ENCODE assay signal across 8 cellular contexts in the genomic region with DNA sequence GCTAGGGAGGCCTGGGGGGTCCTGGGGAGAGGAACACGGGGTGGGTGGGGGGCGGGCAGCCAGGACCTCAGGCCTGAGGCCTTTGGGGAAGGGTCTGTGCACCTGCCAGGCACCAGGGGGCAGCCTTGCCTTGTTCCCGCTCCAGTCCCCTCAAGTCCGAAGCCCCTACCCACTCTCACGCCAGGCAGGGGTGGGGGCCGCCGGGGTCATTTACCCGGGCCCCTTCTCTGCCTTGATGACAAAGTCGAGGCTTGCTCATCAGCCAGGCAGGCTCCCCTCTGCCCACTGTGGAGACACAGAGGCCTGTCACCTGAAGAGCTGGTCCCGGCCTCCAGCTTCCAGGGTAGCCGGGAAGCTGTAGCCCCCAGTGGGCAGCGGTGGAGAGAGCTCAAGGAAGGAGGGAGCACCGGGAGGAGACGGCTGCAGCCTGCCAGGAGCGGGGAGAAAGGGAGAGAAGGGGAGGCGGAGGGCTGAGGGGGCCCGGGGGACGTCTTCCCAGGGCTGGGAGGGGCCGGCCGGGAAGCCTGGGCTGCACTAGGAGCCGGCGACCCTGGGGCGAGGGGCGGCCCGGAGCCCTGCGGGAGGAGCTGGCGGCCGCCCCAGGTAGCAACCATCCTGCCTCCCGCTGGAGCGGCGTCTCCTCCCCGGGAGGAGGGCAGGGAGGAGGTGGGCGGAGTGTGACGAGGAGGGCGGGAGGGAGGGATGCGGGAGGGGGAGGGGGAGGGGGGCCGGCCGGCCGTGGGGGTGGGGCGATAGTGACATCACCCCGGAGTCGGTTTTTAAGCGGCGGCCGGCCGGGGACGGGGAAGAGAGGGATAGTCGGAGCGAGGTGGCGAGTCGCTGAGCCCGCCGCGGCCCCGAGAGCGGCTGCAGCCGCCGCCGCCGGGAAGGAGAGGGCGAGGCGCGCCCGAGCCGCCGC. TPM values are rescaled to one million over a fixed set of nuclear protein-coding genes. Genes with fewer than 3 reads are reported as not detected.
DNase-seq lines count a peak whose midpoint lies in the region; ATAC-seq, FAIRE-seq and TF ChIP-seq lines count a peak whose summit lies in the region.

A gene (plus strand): TSS at position 806 of the 919 bp plus-strand sequence. CDS start 649 bp downstream, outside the sequence.

- intact Hi-C loops in kidney (cut with DNase I): no loop called here

- H2AFZ ChIP-seq in DND-41 (ENCODE audit: low read depth, low read length) (no peak within 1 kb of the TSS), KMS-11 (ENCODE audit: low read depth) (no peak within 1 kb of the TSS)

- peak; percentile 72 for ATAC-seq in DND-41 (ENCODE audit: insufficient read depth, low read depth)
- no peak for ATAC-seq in HG02973 (IDR thresholded peaks at IDR 0.05; ENCODE audit: unreplicated experiment)
- ATAC-seq in HG03097 (IDR thresholded peaks at IDR 0.05; ENCODE audit: low FRiP score, unreplicated experiment): no peak

- H3K27ac ChIP-seq in DND-41 (ENCODE audit: low read length) (no peak within 1 kb of the TSS), KMS-11 (no peak within 1 kb of the TSS), kidney (ENCODE audit: low read depth in 2 of 2, low read length in 2 of 2) (no peak within 1 kb of the TSS)

- H3K4me1 ChIP-seq in DND-41 (ENCODE audit: insufficient read depth, low read length): peaks cover 6% of the 10 kb centered on the region
- no peaks in the 10 kb centered on the region for H3K4me1 ChIP-seq in KMS-11 (ENCODE audit: low read depth, poor library complexity, severe bottlenecking)
- peaks cover 0 to 4% of the 10 kb centered on the region in 2 donors for H3K4me1 ChIP-seq in kidney (ENCODE audit: control insufficient read depth in 1 of 2, insufficient read depth in 1 of 2, low read depth in 1 of 2, low read length in 2 of 2)

- H3K4me2 ChIP-seq in DND-41 (ENCODE audit: insufficient read depth, low read length) (peak within 1 kb of the TSS; percentile 63), KMS-11 (peak within 1 kb of the TSS; percentile 39; the same call in 1 of the 2 replicates)

- no peaks in the 10 kb centered on the region for H4K20me1 ChIP-seq in DND-41 (ENCODE audit: insufficient read depth, low read length)
- H4K20me1 ChIP-seq in KMS-11 (ENCODE audit: insufficient read depth): no peaks in the 10 kb centered on the region

- H3K27me3 ChIP-seq in DND-41 (ENCODE audit: insufficient read depth, low read length, poor library complexity): no peaks in the 10 kb centered on the region
- no peaks in the 10 kb centered on the region for H3K27me3 ChIP-seq in KMS-11 (ENCODE audit: insufficient read depth, low read depth)

- peak; percentile 50 for TF ChIP-seq CTCF in DND-41 (IDR thresholded peaks at IDR 0.05; ENCODE audit: borderline replicate concordance, extremely low read depth, low read length, poor library complexity, severe bottlenecking)
- peak; percentile 34; the same call in 1 of the 2 replicates for TF ChIP-seq CTCF in KMS-11 (conservative IDR thresholded peaks at IDR 0.05; ENCODE audit: low read depth, low read length)
- TF ChIP-seq CTCF in cardiac fibroblast (IDR thresholded peaks at IDR 0.05; ENCODE audit: low read depth, low read length): no peak
- TF ChIP-seq CTCF in kidney (IDR thresholded peaks at IDR 0.05; ENCODE audit: borderline replicate concordance, extremely low read depth, insufficient read depth): peak; percentile 25

- H3K79me2 ChIP-seq in DND-41 (ENCODE audit: insufficient read depth, low read length): no peaks in the 10 kb centered on the region
- H3K79me2 ChIP-seq in KMS-11 (ENCODE audit: insufficient read depth, low read depth): no peaks in the 10 kb centered on the region

- H3K4me3 ChIP-seq in DND-41 (ENCODE audit: low read depth in 1 of 2, low read length in 2 of 2) (peak within 1 kb of the TSS in 1 of 2 experiments; percentile 43; a peak in 2 of 4 replicates), KMS-11 (IDR thresholded peaks at IDR 0.05; ENCODE audit: insufficient read depth, low read depth, low read length) (no peak within 1 kb of the TSS), cardiac fibroblast (replicated peaks in 1 of 2; ENCODE audit: low read depth in 2 of 2, low read length in 2 of 2) (peak within 1 kb of the TSS; percentile 39 to 52), kidney (ENCODE audit: low read length in 2 of 2) (no peak within 1 kb of the TSS)

- no peaks in the 10 kb centered on the region for H3K9me3 ChIP-seq in DND-41 (ENCODE audit: insufficient read depth, low read length, severe bottlenecking)
- H3K9me3 ChIP-seq in kidney (ENCODE audit: control insufficient read depth in 1 of 2, low read length in 2 of 2): no peaks in the 10 kb centered on the region

- DNase-seq in DND-41 (peak; percentile 47), T follicular helper cell (ENCODE audit: low read depth) (peak; percentile 10), cardiac fibroblast (ENCODE audit: low read depth in 2 of 2) (peak; percentile 54 to 76), kidney (peak; percentile 91)
- DNase-seq in stimulated activated CD4-positive, alpha-beta T cell treated with anti-CD3 and anti-CD28 coated beads, Interleukin-1b, Interleukin-23, amount 100 ng/mL, for 4 hours (ENCODE audit: low read depth in 2 of 2): peak; percentile 26 to 34

- H3K9ac ChIP-seq in DND-41 (ENCODE audit: low read depth, low read length) (peak within 1 kb of the TSS; percentile 31; the same call in 1 of the 2 replicates), KMS-11 (no peak within 1 kb of the TSS), kidney (ENCODE audit: low read length in 2 of 2) (no peak within 1 kb of the TSS)

- FAIRE-seq in kidney (lab: Jason Lieb, UNC): no peak

- H3K36me3 ChIP-seq in DND-41 (ENCODE audit: insufficient read depth, low read length) (no peaks in the 10 kb centered on the region), KMS-11 (ENCODE audit: insufficient read depth) (no peaks in the 10 kb centered on the region), kidney (ENCODE audit: control insufficient read depth in 1 of 2, insufficient read depth in 2 of 2, low read length in 2 of 2) (no peaks in the 10 kb centered on the region)

RNA-seq across cellular contexts. Expression of the gene that starts here (rescaled TPM):
- 110 TPM for total RNA-seq in kidney
- 79.7 TPM for polyA plus RNA-seq in kidney (ENCODE audit: insufficient read depth, low read depth, low replicate concordance)

Comparison
In these comparisons a context has a peak if more than half of its experiments do, and no peak if none do; other contexts are left out.
1. DNase-seq: peak in every context shown above with its lines; median percentile 91 in kidney; 65 in cardiac fibroblast; 47 in DND-41; 30 in stimulated activated CD4-positive, alpha-beta T cell treated with anti-CD3 and anti-CD28 coated beads, Interleukin-1b, Interleukin-23, amount 100 ng/mL, for 4 hours; 10 in T follicular helper cell.
2. H3K4me3 ChIP-seq: peak in cardiac fibroblast (2 of 2); none in KMS-11 (single experiment) and kidney (0 of 2).